In the genomic region with DNA sequence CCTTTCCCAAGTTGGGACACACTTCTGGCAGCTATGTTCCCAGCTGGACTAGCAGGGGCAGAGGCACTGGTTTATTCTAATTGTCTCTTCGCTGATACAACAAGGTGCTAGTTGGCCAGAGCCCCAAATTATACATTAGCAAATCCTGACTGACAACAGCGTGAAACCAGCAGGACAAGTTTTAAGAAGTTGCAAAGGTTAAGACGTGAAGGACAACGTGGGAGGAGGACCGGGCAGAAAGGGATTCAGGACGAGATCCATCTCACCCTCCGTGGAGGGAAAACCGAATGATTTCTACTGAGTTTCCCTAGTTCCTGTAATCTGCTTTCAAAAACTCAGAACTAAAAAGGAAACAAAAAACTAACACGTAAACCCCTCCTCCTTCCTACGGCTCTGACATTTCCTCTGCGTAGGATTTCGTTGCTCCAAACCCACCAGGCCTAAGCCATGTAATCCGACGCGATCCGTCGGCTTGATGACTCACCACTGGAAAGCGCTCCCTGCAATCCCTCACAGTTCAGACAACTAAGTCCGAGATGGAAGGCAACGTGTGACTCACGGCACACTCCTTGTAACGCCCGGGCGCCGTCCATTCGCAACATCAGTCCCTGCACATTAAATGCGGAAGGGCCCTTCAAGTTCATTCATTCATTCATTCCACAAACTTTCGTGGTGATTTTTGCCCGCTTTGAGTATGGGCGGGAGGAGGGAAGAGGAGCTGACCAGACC, we compare ENCODE assay signal across 8 cellular contexts. TPM values are rescaled to one million over a fixed set of nuclear protein-coding genes. Genes with fewer than 3 reads are reported as not detected.
A peak's percentile ranks its signal among the peaks of the same experiment; 100 is the strongest.
DNase-seq lines count a peak whose midpoint lies in the region; ATAC-seq and TF ChIP-seq lines count a peak whose summit lies in the region.

No MANE protein-coding gene starts in this region.

- POLR2A ChIA-PET in GM10248 (lab: Yijun Ruan, JAX), result no interaction called here

- H3K36me3 Mint-ChIP-seq in T-helper 17 cell (ENCODE audit: low read depth), result no peaks in the 10 kb centered on the region

- no peak for TF ChIP-seq CTCF in GM10248 (IDR thresholded peaks at IDR 0.05; ENCODE audit: control extremely low read depth, extremely low read depth, low read depth, missing control alignments)
- TF ChIP-seq CTCF in upper lobe of right lung (IDR thresholded peaks at IDR 0.05), result no peak

- H3K27me3 ChIP-seq in upper lobe of right lung, result no peaks in the 10 kb centered on the region

- DNase-seq in GM10248 (ENCODE audit: extremely low spot score) (peak; percentile 69), NCI-H1417 treated with DMSO at 0.1 percent for 48 hours (lab: John Stamatoyannopoulos, UW) (peak; percentile 62), T-helper 17 cell (peak; percentile 21 to 68 (median 41)), amygdala (lab: John Stamatoyannopoulos, UW) (peak in 49 of 56 donors; percentile 8 to 66 (median 38)), left ventricle myocardium superior (peak; percentile 83), posterior vena cava (ENCODE audit: low spot score) (peak; percentile 97), upper lobe of right lung (peak; percentile 91)

- H3K4me1 ChIP-seq in upper lobe of right lung, result no peaks in the 10 kb centered on the region

- ATAC-seq in HG02623 (IDR thresholded peaks at IDR 0.05; ENCODE audit: unreplicated experiment) (peak; percentile 51), T-helper 17 cell (peak; percentile 90), left ventricle myocardium superior (peak; percentile 94), upper lobe of right lung (peak; percentile 95)

- H3K4me3 ChIP-seq in upper lobe of right lung, result peak overlapping the region; percentile 73

- intact Hi-C loops in left ventricle myocardium superior (cut with micrococcal nuclease) (no loop called here), posterior vena cava (cut with DNase I) (no loop called here), upper lobe of right lung (cut with DNase I) (no loop called here)

- H3K27me3 Mint-ChIP-seq in T-helper 17 cell, result no peaks in the 10 kb centered on the region

- H3K4me3 Mint-ChIP-seq in T-helper 17 cell, result peak overlapping the region; percentile 97

- H3K4me1 Mint-ChIP-seq in T-helper 17 cell, result peaks cover 18% of the 10 kb centered on the region

- no peaks in the 10 kb centered on the region for H3K9me3 ChIP-seq in T-helper 17 cell (ENCODE audit: control insufficient read depth, low read length, poor library complexity, severe bottlenecking)
- no peaks in the 10 kb centered on the region for H3K9me3 ChIP-seq in upper lobe of right lung

- peak overlapping the region; percentile 97 for H3K27ac Mint-ChIP-seq in T-helper 17 cell

- peak overlapping the region; percentile 93 for H3K27ac ChIP-seq in upper lobe of right lung

- H3K36me3 ChIP-seq in upper lobe of right lung, result no peaks in the 10 kb centered on the region

- CTCF ChIA-PET in GM10248 (lab: Yijun Ruan, JAX), result interaction anchor here (0.6 to 5.2 kb wide), 2 partner anchors 15 to 488 kb away, joined by 3 to 19 read pairs; a partner anchor contains a TSS

RNA-seq across cellular contexts. Expression of a gene that starts 0.7 kb away (rescaled TPM):
- total RNA-seq in T-helper 17 cell (1 to 10 TPM; 5.5 to 7.7 TPM), left ventricle myocardium superior (11.0 TPM), posterior vena cava (10 to 100 TPM; 55.5 to 59.8 TPM), upper lobe of right lung (23.3 TPM)

RNA-seq across cellular contexts. Expression of a gene that starts 30.2 kb away (rescaled TPM):
- total RNA-seq in T-helper 17 cell, result 1 to 10 TPM in 1 of 2 donors, under 1 TPM in 1; 0.96 to 1.7 TPM
- total RNA-seq in left ventricle myocardium superior, result 0.69 TPM
- under 1 TPM; 0.19 to 0.38 TPM for total RNA-seq in posterior vena cava
- 0.46 TPM for total RNA-seq in upper lobe of right lung

Comparison
In these comparisons a context has a peak if more than half of its experiments do, and no peak if none do; other contexts are left out.
1. Peak in every context shown above with its lines: DNase-seq, ATAC-seq, H3K4me3 ChIP-seq and H3K27ac ChIP-seq.
2. DNase-seq: peak in every context shown above with its lines; median percentile 97 in posterior vena cava; 91 in upper lobe of right lung; 83 in left ventricle myocardium superior; 69 in GM10248; 62 in NCI-H1417 treated with DMSO at 0.1 percent for 48 hours; 41 in T-helper 17 cell; 38 in amygdala.